Comparison of ENCODE assay signal across 8 cellular contexts in genomic region chr22:32474635-32475427, GRCh38. TPM values are rescaled to one million over a fixed set of nuclear protein-coding genes. Genes with fewer than 3 reads are reported as not detected.
A peak's percentile ranks its signal among the peaks of the same experiment; 100 is the strongest.
DNase-seq lines count a peak whose midpoint lies in the region; ATAC-seq, FAIRE-seq and TF ChIP-seq lines count a peak whose summit lies in the region.

FBXO7 (plus strand) TSS chr22:32474811; CDS start chr22:32475003, 192 bp downstream.

- no peak for FAIRE-seq in astrocyte (lab: Jason Lieb, UNC)

- TF ChIP-seq CTCF in astrocyte (IDR thresholded peaks at IDR 0.05; ENCODE audit: insufficient read depth, low read depth, low read length): no peak

- H3K9me3 ChIP-seq in astrocyte (ENCODE audit: insufficient read depth, low read depth, low read length) (no peaks in the 10 kb centered on the region), aorta (ENCODE audit: control insufficient read depth, low read length) (no peaks in the 10 kb centered on the region)

- H3K27ac ChIP-seq in astrocyte (ENCODE audit: low read depth, low read length) (peak within 1 kb of the TSS; percentile 90), aorta (ENCODE audit: low read depth in 1 of 2, low read length in 2 of 2) (peak within 1 kb of the TSS; percentile 49 to 98)

- H2AFZ ChIP-seq in astrocyte (ENCODE audit: low read depth, low read length): peak within 1 kb of the TSS; percentile 85

- H4K20me1 ChIP-seq in astrocyte (ENCODE audit: insufficient read depth, low read length): peaks cover 40% of the 10 kb centered on the region

- H3K27me3 ChIP-seq in astrocyte (ENCODE audit: insufficient read depth, low read length) (no peaks in the 10 kb centered on the region), aorta (ENCODE audit: control insufficient read depth in 1 of 2, insufficient read depth in 2 of 2, low read length in 1 of 2) (no peaks in the 10 kb centered on the region)

- DNase-seq in NCI-H187 treated with DMSO at 0.1 percent for 48 hours (lab: John Stamatoyannopoulos, UW) (peak; percentile 32), T-helper 22 cell (ENCODE audit: low read depth) (peak; percentile 73), astrocyte (ENCODE audit: low read depth) (peak; percentile 85), hepatic stellate cell (ENCODE audit: low spot score) (peak; percentile 87), renal cortical epithelial cell (ENCODE audit: low read depth) (peak; percentile 67), aorta (peak; percentile 95 to 98)

- H3K4me3 ChIP-seq in astrocyte (ENCODE audit: insufficient read depth, low read depth, low read length): peak within 1 kb of the TSS; percentile 85
- peak within 1 kb of the TSS; percentile 54 to 94 for H3K4me3 ChIP-seq in aorta (ENCODE audit: low read length in 2 of 2)

- ATAC-seq in GM18498 (IDR thresholded peaks at IDR 0.05; ENCODE audit: unreplicated experiment) (peak; percentile 79), HG02885 (IDR thresholded peaks at IDR 0.05; ENCODE audit: poor library complexity, unreplicated experiment) (peak; percentile 83), aorta (ENCODE audit: low FRiP score) (peak; percentile 95)

- peaks cover 6% of the 10 kb centered on the region for H3K4me1 Mint-ChIP-seq in astrocyte (ENCODE audit: low read depth, unreplicated experiment)

- intact Hi-C loops in aorta (cut with DNase I): loop anchor here (1.0 to 10.0 kb wide), 4 partner anchors 62 to 500 kb away; partner anchors contain the start of gene RTCB (in 2 of the 2)

- 0 to 1% methylated on average over 71 to 90 of the region's 90 CpGs for WGBS in aorta, 2 donors

- peak within 1 kb of the TSS; percentile 90 for H3K4me3 Mint-ChIP-seq in astrocyte (ENCODE audit: unreplicated experiment)

- no peaks in the 10 kb centered on the region for H3K36me3 Mint-ChIP-seq in astrocyte (ENCODE audit: low read depth, unreplicated experiment)

- peak within 1 kb of the TSS; percentile 88 for H3K9ac ChIP-seq in astrocyte (ENCODE audit: low read length)

- H3K79me2 ChIP-seq in astrocyte (ENCODE audit: insufficient read depth, low read length): peaks cover 48% of the 10 kb centered on the region

- H3K4me1 ChIP-seq in astrocyte (ENCODE audit: insufficient read depth, low read length): peaks cover 7% of the 10 kb centered on the region
- H3K4me1 ChIP-seq in aorta (ENCODE audit: control insufficient read depth in 1 of 2, insufficient read depth in 2 of 2, low read length in 2 of 2): no peaks in the 10 kb centered on the region

- peak within 1 kb of the TSS; percentile 89 for H3K4me2 ChIP-seq in astrocyte (ENCODE audit: low read length)

- H3K9me3 Mint-ChIP-seq in astrocyte (ENCODE audit: unreplicated experiment): no peaks in the 10 kb centered on the region

- no peaks in the 10 kb centered on the region for H3K36me3 ChIP-seq in astrocyte (ENCODE audit: insufficient read depth, low read length)
- no peaks in the 10 kb centered on the region for H3K36me3 ChIP-seq in aorta (ENCODE audit: control insufficient read depth in 1 of 2, insufficient read depth in 2 of 2, low read length in 1 of 2)

- no peaks in the 10 kb centered on the region for H3K27me3 Mint-ChIP-seq in astrocyte (ENCODE audit: low read depth, unreplicated experiment)

- H3K27ac Mint-ChIP-seq in astrocyte (ENCODE audit: unreplicated experiment): peak within 1 kb of the TSS; percentile 73

RNA-seq across cellular contexts. Expression of gene FBXO7, which starts in this region (rescaled TPM):
- 85.2 and 85.9 TPM in 2 replicates for total RNA-seq in astrocyte
- total RNA-seq in renal cortical epithelial cell: 64.4 and 82.6 TPM in 2 replicates
- total RNA-seq in aorta: 10 to 100 TPM; 71.9 to 73.1 TPM
- polyA plus RNA-seq in aorta: 10 to 100 TPM; 64.4 to 76.6 TPM

Comparison
In these comparisons a context has a peak if more than half of its experiments do, and no peak if none do; other contexts are left out.
1. Peak in every context shown above with its lines: DNase-seq, ATAC-seq, H3K4me3 ChIP-seq and H3K27ac ChIP-seq.
2. DNase-seq: peak in every context shown above with its lines; median percentile 96 in aorta; 87 in hepatic stellate cell; 85 in astrocyte; 73 in T-helper 22 cell; 67 in renal cortical epithelial cell; 32 in NCI-H187 treated with DMSO at 0.1 percent for 48 hours.